Comparison of ENCODE assay signal across 16 cellular contexts in the genomic region with DNA sequence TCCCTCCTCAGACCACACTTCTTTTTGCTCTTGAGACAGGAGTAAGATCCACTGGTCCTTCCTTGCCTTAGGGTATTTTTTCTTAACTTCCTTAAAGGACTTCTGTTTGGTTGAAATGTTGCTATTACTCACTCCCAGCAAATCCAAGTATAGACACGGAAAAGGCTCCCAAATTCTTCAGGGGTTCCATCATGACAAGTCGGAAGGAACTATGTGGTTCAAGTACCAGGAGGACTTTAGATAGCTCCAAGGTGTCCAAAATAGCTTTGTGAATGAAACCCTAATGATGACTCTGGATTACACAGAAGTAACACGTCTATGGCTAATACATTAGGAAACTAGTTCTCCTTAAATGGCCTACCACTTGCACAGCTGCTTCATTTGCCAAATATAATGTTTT.
"Had no signal": no experiment of that assay in that cellular context is flagged by ENCODE, and none has a peak within 500 bp of the region (broad histone marks: within the 10 kb centered on the region; RNA-seq: fewer than 3 reads in every experiment).

No MANE protein-coding gene starts in this region.

- FAIRE-seq: endothelial cell of umbilical vein had no signal

- DNase-seq: activated B cell treated with CpG ODN at 0.5 μM for 24 hours; activated CD4-positive, alpha-beta T cell treated with anti-CD3 and anti-CD28 coated beads for 48 hours; activated CD8-positive, alpha-beta memory T cell treated with anti-CD3 and anti-CD28 coated beads, Interleukin-2, amount 50 U/mL, for 4 hours; activated CD8-positive, alpha-beta T cell treated with anti-CD3 and anti-CD28 coated beads, Interleukin-2, amount 10 ng/mL, durations not matched to agents 7 days and 5 days; activated effector memory CD4-positive, alpha-beta T cell treated with anti-CD3 and anti-CD28 coated beads, Interleukin-2, amount 50 U/mL, for 16 hours; activated T-cell treated with anti-CD3 and anti-CD28 coated beads, Interleukin-2, amount 50 U/mL, for 48 hours; cortex of kidney; effector CD8-positive, alpha-beta T cell; left colon; nucleus accumbens; right cardiac atrium; stimulated activated naive CD8-positive, alpha-beta T cell treated with anti-CD3 and anti-CD28 coated beads, Interleukin-15, Interleukin-2, amounts not matched to agents 100 U/mL and 50 U/mL, for 24 hours; T-helper 2 cell had no signal

- ATAC-seq: activated CD8-positive, alpha-beta T cell treated with anti-CD3 and anti-CD28 coated beads, Interleukin-2, amount 10 ng/mL, durations not matched to agents 7 days and 5 days; activated naive CD4-positive, alpha-beta T cell treated with anti-CD3 and anti-CD28 coated beads, Interleukin-2, amount 50 U/mL, for 72 hours; left colon; natural killer cell treated with Interleukin-12 subunit alpha and Interleukin-12 subunit beta and Interleukin-15 and Interleukin-18, amount 100 ng/mL, for 72 hours; right cardiac atrium; stimulated activated naive CD8-positive, alpha-beta T cell treated with anti-CD3 and anti-CD28 coated beads, Interleukin-15, Interleukin-2, amounts not matched to agents 100 U/mL and 50 U/mL, for 24 hours had no signal
